ENCODE assay signal across 26 cellular contexts in genomic region chr14:62654641-62655040, GRCh38.
DNase-seq lines count a peak whose midpoint lies in the region; ATAC-seq and TF ChIP-seq lines count a peak whose summit lies in the region.
"Had no signal": no experiment of that assay in that cellular context is flagged by ENCODE, and none has a peak within 500 bp of the region (broad histone marks: within the 10 kb centered on the region; RNA-seq: fewer than 3 reads in every experiment).

No MANE protein-coding gene starts in this region.

- H3K9ac ChIP-seq in endodermal cell (ENCODE audit: extremely low read depth, low read length, poor library complexity, severe bottlenecking): no peak overlapping the region

- intact Hi-C loops in natural killer cell (cut with micrococcal nuclease): no loop called here

- no peak for ATAC-seq in natural killer cell
- ATAC-seq in GM19455 (IDR thresholded peaks at IDR 0.05; ENCODE audit: unreplicated experiment): no peak
- ATAC-seq: activated CD8-positive, alpha-beta T cell treated with anti-CD3 and anti-CD28 coated beads, Interleukin-2, amount 10 ng/mL, durations not matched to agents 7 days and 5 days; foreskin keratinocyte; GM23338; mucosa of descending colon; sciatic nerve had no signal

- H3K27ac ChIP-seq in endodermal cell (ENCODE audit: low read depth, low read length): no peak overlapping the region
- H3K27ac ChIP-seq: 22Rv1, coronary artery, foreskin keratinocyte, left ventricle myocardium inferior, SJSA1, transverse colon had no signal

- peaks cover 38% of the 10 kb centered on the region for H3K4me1 Mint-ChIP-seq in endodermal cell
- no peaks in the 10 kb centered on the region for H3K4me1 Mint-ChIP-seq in natural killer cell
- H3K4me1 Mint-ChIP-seq: CD4-positive, alpha-beta memory T cell; immature natural killer cell had no signal

- peaks cover 10% of the 10 kb centered on the region for H3K9me3 ChIP-seq in endodermal cell (ENCODE audit: control insufficient read depth, low read length)
- H3K9me3 ChIP-seq: left ventricle myocardium inferior, SJSA1, transverse colon had no signal

- H3K4me3 ChIP-seq in endodermal cell (ENCODE audit: low read length): no peak overlapping the region
- H3K4me3 ChIP-seq: coronary artery, GM23338, left ventricle myocardium inferior, mucosa of descending colon, SJSA1, transverse colon had no signal

- H3K4me3 Mint-ChIP-seq in endodermal cell (no peak overlapping the region), natural killer cell (no peak overlapping the region)
- H3K4me3 Mint-ChIP-seq: activated CD8-positive, alpha-beta T cell treated with anti-CD3 and anti-CD28 coated beads, Interleukin-2, amount 10 ng/mL, durations not matched to agents 7 days and 5 days; CD4-positive, alpha-beta memory T cell; GM23338; immature natural killer cell; neural crest cell had no signal

- 78 to 90% methylated on average over 2 to 4 of the region's 5 CpGs for WGBS in endodermal cell (ENCODE audit: insufficient coverage in 1 of 2, insufficient read length in 1 of 2), 2 experiments

- no peaks in the 10 kb centered on the region for H3K36me3 ChIP-seq in endodermal cell (ENCODE audit: control insufficient read depth, insufficient read depth, low read length)
- H3K36me3 ChIP-seq: left ventricle myocardium inferior, SJSA1, transverse colon had no signal

- no peaks in the 10 kb centered on the region for H3K27me3 Mint-ChIP-seq in endodermal cell (ENCODE audit: insufficient read depth)
- H3K27me3 Mint-ChIP-seq in natural killer cell (ENCODE audit: low read depth in 2 of 2): no peaks in the 10 kb centered on the region
- H3K27me3 Mint-ChIP-seq: CD4-positive, alpha-beta memory T cell had no signal

- TF ChIP-seq CTCF in endodermal cell (conservative IDR thresholded peaks at IDR 0.05) (peak; percentile 25), natural killer cell (IDR thresholded peaks at IDR 0.05) (no peak)

- H3K9me3 Mint-ChIP-seq in endodermal cell (peaks cover 10% of the 10 kb centered on the region), natural killer cell (peaks cover 4 to 5% of the 10 kb centered on the region in 2 donors)

- H3K36me3 Mint-ChIP-seq in endodermal cell (ENCODE audit: low read depth) (peaks cover 11% of the 10 kb centered on the region), natural killer cell (peaks cover 6% of the 10 kb centered on the region)
- H3K36me3 Mint-ChIP-seq: CD4-positive, alpha-beta memory T cell; immature natural killer cell had no signal

- peaks cover 20% of the 10 kb centered on the region for H3K4me1 ChIP-seq in endodermal cell (ENCODE audit: control insufficient read depth, insufficient read depth, low read length)
- H3K4me1 ChIP-seq: foreskin keratinocyte, left ventricle myocardium inferior, SJSA1, transverse colon had no signal

- H3K27ac Mint-ChIP-seq in endodermal cell (no peak overlapping the region), natural killer cell (no peak overlapping the region)
- H3K27ac Mint-ChIP-seq: activated CD8-positive, alpha-beta T cell treated with anti-CD3 and anti-CD28 coated beads, Interleukin-2, amount 10 ng/mL, durations not matched to agents 7 days and 5 days; CD4-positive, alpha-beta memory T cell; GM23338; immature natural killer cell had no signal

- no peaks in the 10 kb centered on the region for H3K27me3 ChIP-seq in endodermal cell (ENCODE audit: control insufficient read depth, insufficient read depth, low read length, poor library complexity, severe bottlenecking)
- H3K27me3 ChIP-seq: foreskin keratinocyte, SJSA1, transverse colon had no signal

- DNase-seq in NCI-H82 (lab: John Stamatoyannopoulos, UW) (peak; percentile 81), NCI-H82 treated with DMSO at 0.1 percent for 48 hours (lab: John Stamatoyannopoulos, UW; ENCODE audit: unreplicated experiment) (no peak), endodermal cell (no peak), iris pigment epithelial cell (ENCODE audit: low read depth) (peak; percentile 24), NCI-H524 treated with DMSO at 0.1 percent for 48 hours (lab: John Stamatoyannopoulos, UW) (no peak), GDM1 (lab: John Stamatoyannopoulos, UW) (no peak), natural killer cell (no peak)
- DNase-seq: activated CD8-positive, alpha-beta T cell treated with anti-CD3 and anti-CD28 coated beads, Interleukin-2, amount 10 ng/mL, durations not matched to agents 7 days and 5 days; activated T-cell treated with anti-CD3 and anti-CD28 coated beads, Interleukin-2, amount 50 U/mL, for 1 hour; CD4-positive, alpha-beta memory T cell; foreskin keratinocyte; immature natural killer cell; left ventricle myocardium inferior; mucosa of descending colon; NCI-H1048; NCI-H526 treated with DMSO at 0.1 percent for 48 hours; posterior cingulate gyrus; T-helper 1 cell; transverse colon had no signal

Comparison
In these comparisons a context has a peak if more than half of its experiments do, and no peak if none do; other contexts are left out.
1. DNase-seq: peak in NCI-H82 (single experiment) and iris pigment epithelial cell (single experiment); none in NCI-H82 treated with DMSO at 0.1 percent for 48 hours (single experiment), endodermal cell (single experiment), NCI-H524 treated with DMSO at 0.1 percent for 48 hours (single experiment), GDM1 (single experiment) and natural killer cell (single experiment).